ENCODE assay signal across 11 cellular contexts in the genomic region with DNA sequence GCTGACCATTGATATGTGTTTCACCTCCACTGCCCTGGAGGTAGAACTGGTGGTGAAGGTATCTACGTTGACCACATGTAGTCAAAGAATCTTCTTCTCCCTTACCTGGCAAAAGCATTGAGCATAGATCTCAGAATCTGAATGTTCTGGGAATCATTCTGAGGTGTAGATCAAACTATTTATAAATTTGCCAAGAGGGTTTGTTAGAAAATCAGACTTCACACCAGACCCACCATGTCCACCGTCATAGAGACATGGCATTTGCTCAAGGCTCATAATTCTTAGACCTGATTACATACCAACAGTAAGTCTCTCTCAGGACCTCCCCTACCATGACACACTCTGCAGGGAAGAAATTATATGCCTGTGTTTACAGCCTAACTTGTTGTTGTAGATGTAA. TPM values are rescaled to one million over a fixed set of nuclear protein-coding genes. Genes with fewer than 3 reads are reported as not detected.
"Had no signal": no experiment of that assay in that cellular context is flagged by ENCODE, and none has a peak within 500 bp of the region (broad histone marks: within the 10 kb centered on the region; RNA-seq: fewer than 3 reads in every experiment).

A gene with protein sequence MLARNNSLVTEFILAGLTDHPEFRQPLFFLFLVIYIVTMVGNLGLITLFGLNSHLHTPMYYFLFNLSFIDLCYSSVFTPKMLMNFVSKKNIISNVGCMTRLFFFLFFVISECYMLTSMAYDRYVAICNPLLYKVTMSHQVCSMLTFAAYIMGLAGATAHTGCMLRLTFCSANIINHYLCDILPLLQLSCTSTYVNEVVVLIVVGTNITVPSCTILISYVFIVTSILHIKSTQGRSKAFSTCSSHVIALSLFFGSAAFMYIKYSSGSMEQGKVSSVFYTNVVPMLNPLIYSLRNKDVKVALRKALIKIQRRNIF (minus strand): TSS at position 101 of the 400 bp plus-strand sequence. CDS start 1,156 bp downstream, outside the sequence.

- H3K4me3 ChIP-seq: GM23248, GM23338 had no signal

- H3K4me3 Mint-ChIP-seq: GM23338, H9, HFFc6 had no signal

- H3K27ac Mint-ChIP-seq: H9, HFFc6 had no signal

- ATAC-seq: GM23338, HCT116 had no signal

- H3K4me2 ChIP-seq: GM23338 had no signal

- H3K9me3 Mint-ChIP-seq: GM23338 had no signal

- FAIRE-seq: H1, H54 had no signal

- H3K9ac ChIP-seq: GM23248 had no signal

- H3K4me1 Mint-ChIP-seq: GM23338, H9 had no signal

- DNase-seq: GM23248, GOT3, H7, H9, HCEC 1CT, HFFc6 had no signal

- H3K27ac ChIP-seq: GM23248 had no signal

- H2AFZ ChIP-seq: GM23248, GM23338 had no signal

RNA-seq across cellular contexts. Expression of the gene that starts here (rescaled TPM):
- total RNA-seq: GM23248, GM23338, H1, H4, H7, H9, HFFc6 had no signal
- polyA plus RNA-seq: GM23248, GM23338, H1 had no signal
